In genomic region chr7:1750541-1751021, GRCh38 we compare ENCODE assay signal across 24 cellular contexts.
DNase-seq lines count a peak whose midpoint lies in the region; ATAC-seq, FAIRE-seq and TF ChIP-seq lines count a peak whose summit lies in the region.
"Had no signal": no experiment of that assay in that cellular context is flagged by ENCODE, and none has a peak within 500 bp of the region (broad histone marks: within the 10 kb centered on the region; RNA-seq: fewer than 3 reads in every experiment).

No MANE protein-coding gene starts in this region.

- H3K4me2 ChIP-seq in H1 (ENCODE audit: insufficient read depth in 1 of 2, low read depth in 2 of 2, low read length in 2 of 2), result no peak overlapping the region
- no peak overlapping the region for H3K4me2 ChIP-seq in neuronal stem cell (ENCODE audit: insufficient read depth, low read length, poor library complexity, severe bottlenecking)

- no peak overlapping the region for H2BK15ac ChIP-seq in H1 (ENCODE audit: low read length)
- H2BK15ac ChIP-seq in neuronal stem cell (ENCODE audit: low read length), result no peak overlapping the region

- H3K27ac ChIP-seq in cardiac muscle cell (peak overlapping the region; percentile 87), H1 (ENCODE audit: low read depth, low read length) (no peak overlapping the region), neuronal stem cell (replicated peaks; ENCODE audit: low read length) (no peak overlapping the region), breast epithelium (no peak overlapping the region)

- H3K9me3 ChIP-seq in cardiac muscle cell (ENCODE audit: low read depth), result no peaks in the 10 kb centered on the region
- H3K9me3 ChIP-seq in H1 (ENCODE audit: insufficient read depth in 2 of 2, low read depth in 1 of 2, low read length in 1 of 2), result no peaks in the 10 kb centered on the region
- H3K9me3 ChIP-seq in neuronal stem cell (replicated peaks in 1 of 2; ENCODE audit: control insufficient read depth in 2 of 2, insufficient read depth in 1 of 2, low read depth in 1 of 2, low read length in 2 of 2), result no peaks in the 10 kb centered on the region
- H3K9me3 ChIP-seq in breast epithelium, result no peaks in the 10 kb centered on the region

- H2BK5ac ChIP-seq in H1 (ENCODE audit: low read depth, low read length) (peak overlapping the region; percentile 66; the same call in 1 of the 2 replicates), neuronal stem cell (ENCODE audit: low read length) (peak overlapping the region; percentile 53)

- H3K9ac ChIP-seq in H1 (replicated peaks in 1 of 4; ENCODE audit: extremely low read depth in 1 of 4, low read depth in 3 of 4, low read length in 3 of 4), result no peak overlapping the region
- H3K9ac ChIP-seq in neuronal stem cell (ENCODE audit: low read depth, low read length, poor library complexity), result peak overlapping the region; percentile 17

- H2BK120ac ChIP-seq in H1 (replicated peaks; ENCODE audit: low read depth, low read length), result no peak overlapping the region
- H2BK120ac ChIP-seq in neuronal stem cell (ENCODE audit: low read depth, low read length), result no peak overlapping the region

- 85% methylated on average over 22 of the region's 23 CpGs; no CpG with 5 or more reads in 1 of the 2 experiments for WGBS in H1 (ENCODE audit: extremely low coverage in 1 of 2, insufficient coverage in 1 of 2, insufficient read length in 1 of 2, insufficient replicate concordance in 2 of 2, low coverage in 1 of 2, low lambda C conversion rate in 2 of 2, missing lambda C conversion rate in 1 of 2), 2 experiments
- no CpG with 5 or more reads among the region's 23 CpGs for WGBS in neuronal stem cell (ENCODE audit: extremely low coverage in 2 of 2, insufficient read length in 2 of 2, insufficient replicate concordance in 1 of 2), 2 donors

- FAIRE-seq in H1 (lab: Jason Lieb, UNC), result no peak
- FAIRE-seq: GM18507, HepG2, K562 had no signal

- TF ChIP-seq POLR2A in H1 (IDR thresholded peaks at IDR 0.05; ENCODE audit: control extremely low read depth in 1 of 2, low read depth in 2 of 2, low read length in 2 of 2) (no peak), breast epithelium (IDR thresholded peaks at IDR 0.05) (no peak)

- no peaks in the 10 kb centered on the region for H3K23me2 ChIP-seq in H1 (ENCODE audit: low read depth, low read length)

- H3K4me1 ChIP-seq in cardiac muscle cell (ENCODE audit: low read depth), result peaks cover 25% of the 10 kb centered on the region
- peaks cover 0 to 8% (median 2%) of the 10 kb centered on the region in 4 experiments; a peak in 3 of 7 replicates for H3K4me1 ChIP-seq in H1 (replicated peaks in 1 of 4; ENCODE audit: control insufficient read depth in 3 of 4, insufficient read depth in 4 of 4, low read length in 3 of 4)
- peaks cover 0 to 9% of the 10 kb centered on the region in 2 donors for H3K4me1 ChIP-seq in neuronal stem cell (ENCODE audit: control insufficient read depth in 2 of 2, insufficient read depth in 1 of 2, low read depth in 1 of 2, low read length in 2 of 2)
- no peaks in the 10 kb centered on the region for H3K4me1 ChIP-seq in breast epithelium

- no peak overlapping the region for H4K91ac ChIP-seq in H1 (replicated peaks; ENCODE audit: insufficient read length, low read length)
- H4K91ac ChIP-seq in neuronal stem cell (ENCODE audit: low read depth, low read length, poor library complexity), result no peak overlapping the region

- no peak overlapping the region for H4K5ac ChIP-seq in H1 (ENCODE audit: insufficient read length, low read depth, low read length)

- H3K14ac ChIP-seq in H1 (ENCODE audit: insufficient read length) (no peak overlapping the region), neuronal stem cell (ENCODE audit: low read length) (peak overlapping the region; percentile 25)

- no peak overlapping the region for H2BK12ac ChIP-seq in H1 (ENCODE audit: low read depth, low read length)
- peak overlapping the region; percentile 84 for H2BK12ac ChIP-seq in neuronal stem cell (ENCODE audit: low read length)

- H3K4me3 ChIP-seq in cardiac muscle cell, result no peak overlapping the region
- H3K4me3 ChIP-seq in H1 (ENCODE audit: extremely low read depth in 1 of 4, insufficient read depth in 2 of 4, low read depth in 3 of 4, low read length in 4 of 4), result no peak overlapping the region
- H3K4me3 ChIP-seq in neuronal stem cell (ENCODE audit: low read length in 2 of 2), result no peak overlapping the region
- H3K4me3 ChIP-seq in breast epithelium, result no peak overlapping the region
- H3K4me3 ChIP-seq: K562 had no signal

- TF ChIP-seq EP300 in H1 (IDR thresholded peaks at IDR 0.05; ENCODE audit: borderline replicate concordance in 1 of 2, low read depth in 2 of 2, low read length in 2 of 2), result no peak

- H3K4ac ChIP-seq in H1 (replicated peaks; ENCODE audit: insufficient read length, low read depth, low read length) (no peak overlapping the region), neuronal stem cell (ENCODE audit: low read length) (no peak overlapping the region)

- no peaks in the 10 kb centered on the region for H3K36me3 ChIP-seq in cardiac muscle cell
- no peaks in the 10 kb centered on the region for H3K36me3 ChIP-seq in H1 (ENCODE audit: control insufficient read depth in 2 of 4, insufficient read depth in 4 of 4, low read length in 3 of 4)
- peaks cover 2 to 18% of the 10 kb centered on the region in 2 donors for H3K36me3 ChIP-seq in neuronal stem cell (replicated peaks in 1 of 2; ENCODE audit: control insufficient read depth in 2 of 2, insufficient read depth in 2 of 2, low read length in 2 of 2)
- H3K36me3 ChIP-seq in breast epithelium, result no peaks in the 10 kb centered on the region

- H3K79me2 ChIP-seq in H1 (ENCODE audit: control insufficient read depth in 1 of 2, insufficient read depth in 2 of 2, low read length in 2 of 2), result no peaks in the 10 kb centered on the region

- DNase-seq in cardiac muscle cell (ENCODE audit: low read depth in 1 of 2, low spot score in 1 of 2), result no peak
- no peak for DNase-seq in cardiac septum (ENCODE audit: low spot score)
- DNase-seq in H1 (ENCODE audit: low read depth in 1 of 2, low spot score in 2 of 2), result no peak
- no peak for DNase-seq in neuronal stem cell (ENCODE audit: low spot score)
- no peak for DNase-seq in omental fat pad (ENCODE audit: low spot score)
- DNase-seq in activated effector memory CD4-positive, alpha-beta T cell treated with Interleukin-2 at 50 U/mL for 16 hours, result no peak
- DNase-seq in breast epithelium (ENCODE audit: low spot score in 2 of 2), result no peak
- no peak for DNase-seq in pons (ENCODE audit: low spot score)
- DNase-seq: CD4-positive, alpha-beta T cell; COR-L47; DMS53; Kasumi-1; NCI-H1105; NCI-H1436 treated with DMSO at 0.1 percent for 48 hours; NCI-H1930; NCI-H2107; NCI-H446; NCI-H524 treated with DMSO at 0.1 percent for 48 hours; NCI-H774; PC-3; SHP77 had no signal

- intact Hi-C loops in cardiac septum (cut with DNase I), result no loop called here
- intact Hi-C loops in breast epithelium (cut with DNase I; ENCODE audit: low total_unique reads), result no loop called here

- TF ChIP-seq RAD21 in H1 (IDR thresholded peaks at IDR 0.05 in 1 of 2, conservative IDR thresholded peaks at IDR 0.05 in 1 of 2; ENCODE audit: low read depth in 2 of 2, low read length in 2 of 2), result no peak

- H2AK5ac ChIP-seq in H1 (ENCODE audit: low read depth, low read length) (no peak overlapping the region), neuronal stem cell (ENCODE audit: low read depth, low read length) (peak overlapping the region; percentile 94)

- CTCF ChIA-PET in H1 (lab: Charles Lee; ENCODE audit: partially characterized antibody), result interaction anchor here (1.0 to 1.8 kb wide), 4 partner anchors 17 to 451 kb away, joined by 3 to 6 read pairs (median 4); no protein-coding TSS in a partner anchor

- POLR2A ChIA-PET in H1 (lab: Charles Lee; ENCODE audit: partially characterized antibody), result interaction anchor here (1.2 kb wide), 1 partner anchor 174 kb away, joined by 3 read pairs; no protein-coding TSS in a partner anchor

- H3K23ac ChIP-seq in H1 (ENCODE audit: insufficient read length), result no peak overlapping the region
- H3K23ac ChIP-seq in neuronal stem cell (ENCODE audit: low read depth, low read length, poor library complexity), result peak overlapping the region; percentile 65

- no peak overlapping the region for H2BK20ac ChIP-seq in H1 (ENCODE audit: low read length)

- H3K79me1 ChIP-seq in H1 (ENCODE audit: low read depth, low read length) (no peaks in the 10 kb centered on the region), neuronal stem cell (ENCODE audit: low read depth, low read length) (no peaks in the 10 kb centered on the region)

- H3K27me3 ChIP-seq in cardiac muscle cell, result peaks cover 4% of the 10 kb centered on the region
- no peaks in the 10 kb centered on the region; a peak in 1 of 7 replicates for H3K27me3 ChIP-seq in H1 (replicated peaks in 1 of 4; ENCODE audit: control insufficient read depth in 3 of 4, extremely low read depth in 1 of 4, insufficient read depth in 3 of 4, low read length in 3 of 4)
- H3K27me3 ChIP-seq in neuronal stem cell (ENCODE audit: control insufficient read depth in 3 of 3, insufficient read depth in 3 of 3, low read depth in 1 of 3, low read length in 3 of 3), result peaks cover 0 to 6% (median 0%) of the 10 kb centered on the region in 3 experiments
- H3K27me3 ChIP-seq in breast epithelium, result peaks cover 5 to 32% of the 10 kb centered on the region in 2 donors

- no peak for ATAC-seq in omental fat pad (ENCODE audit: low FRiP score)
- ATAC-seq: K562, PC-3 had no signal

- H2AFZ ChIP-seq in H1 (ENCODE audit: low read length), result no peak overlapping the region
- H2AFZ ChIP-seq in neuronal stem cell (ENCODE audit: low read length), result no peak overlapping the region

- no peaks in the 10 kb centered on the region for H4K20me1 ChIP-seq in H1 (replicated peaks in 1 of 2; ENCODE audit: control insufficient read depth in 1 of 2, insufficient read depth in 2 of 2, low read length in 2 of 2)

- H4K8ac ChIP-seq in H1 (ENCODE audit: extremely low read depth, insufficient read depth, low read length), result 0 out of 2 replicates have a peak overlapping the region, but pooled peaks have one; percentile 41
- H4K8ac ChIP-seq in neuronal stem cell (ENCODE audit: low read depth, low read length), result no peak overlapping the region

- H3K18ac ChIP-seq in H1 (ENCODE audit: extremely low read depth, low read length), result no peak overlapping the region
- peak overlapping the region; percentile 46 for H3K18ac ChIP-seq in neuronal stem cell (ENCODE audit: low read length)

- TF ChIP-seq CTCF in cardiac muscle cell (IDR thresholded peaks at IDR 0.05; ENCODE audit: low read depth, low read length) (no peak), H1 (IDR thresholded peaks at IDR 0.05; ENCODE audit: control extremely low read depth in 1 of 3, insufficient read depth in 1 of 3, low read depth in 1 of 3, low read length in 3 of 3) (no peak), omental fat pad (IDR thresholded peaks at IDR 0.05) (no peak), breast epithelium (IDR thresholded peaks at IDR 0.05) (no peak)

- H3K56ac ChIP-seq in H1 (replicated peaks; ENCODE audit: insufficient read length, low read depth, low read length), result no peak overlapping the region

TF ChIP-seq in H1, 55 proteins besides CTCF, POLR2A, EP300 and RAD21 (continues in another document):
- TF ChIP-seq EZH2 (IDR thresholded peaks at IDR 0.05; ENCODE audit: low read depth, low read length, severe bottlenecking), result no peak
- no peak for TF ChIP-seq MAFK (IDR thresholded peaks at IDR 0.05; ENCODE audit: low read depth, low read length)
- no peak for TF ChIP-seq POLR2AphosphoS5 (IDR thresholded peaks at IDR 0.05; ENCODE audit: low read depth, low read length)
- no peak for TF ChIP-seq HDAC2 (IDR thresholded peaks at IDR 0.05; ENCODE audit: borderline replicate concordance in 1 of 2, low read depth in 2 of 2, low read length in 2 of 2)
